In the genomic region with DNA sequence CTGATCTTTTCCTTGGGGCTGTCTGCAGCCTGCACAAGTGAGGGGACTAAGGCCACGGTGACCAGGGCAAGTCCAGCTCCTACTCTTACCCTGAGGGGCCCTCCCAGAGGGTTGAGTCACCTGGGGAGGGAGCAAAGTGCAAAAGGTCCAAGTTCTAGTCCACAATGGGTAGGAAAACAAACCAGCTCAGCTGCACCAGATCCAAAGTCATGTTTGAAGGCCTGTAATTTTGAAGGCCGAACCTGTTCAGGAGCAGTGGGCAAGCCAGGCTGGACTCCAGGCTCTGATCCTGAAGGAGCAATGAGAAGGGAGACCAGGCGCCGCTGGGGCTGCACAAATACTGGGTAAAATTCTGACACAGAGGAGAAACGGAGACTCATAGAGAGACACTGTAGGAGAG, we compare ENCODE assay signal across 1 cellular context.
TF ChIP-seq lines count a peak whose summit lies in the region.

No MANE protein-coding gene starts in this region.

TF ChIP-seq in HepG2, 621 proteins besides CTCF, POLR2A, EP300 and RAD21 (continued from another document and continues in another):
- TF ChIP-seq ZNF232 (CRISPR knock-in tag; IDR thresholded peaks at IDR 0.05; ENCODE audit: borderline replicate concordance), result no peak
- TF ChIP-seq ZNF460 (CRISPR knock-in tag; IDR thresholded peaks at IDR 0.05; ENCODE audit: borderline replicate concordance), result no peak; the same call in 1 of the 2 replicates
- no peak for TF ChIP-seq ATAD3A (CRISPR knock-in tag; IDR thresholded peaks at IDR 0.05)
- TF ChIP-seq RFX1 (IDR thresholded peaks at IDR 0.05), result no peak
- TF ChIP-seq ZNF441 (CRISPR knock-in tag; IDR thresholded peaks at IDR 0.05; ENCODE audit: borderline replicate concordance), result peak; percentile 61
- TF ChIP-seq MTF2 (CRISPR knock-in tag; IDR thresholded peaks at IDR 0.05; ENCODE audit: borderline replicate concordance), result no peak
- TF ChIP-seq FOXK1 (CRISPR knock-in tag; IDR thresholded peaks at IDR 0.05; ENCODE audit: borderline replicate concordance, low read depth), result peak; percentile 83; the same call in 1 of the 2 replicates
- no peak for TF ChIP-seq MED13 (CRISPR knock-in tag; IDR thresholded peaks at IDR 0.05)
- no peak; the same call in 1 of the 2 replicates for TF ChIP-seq SMC3 (IDR thresholded peaks at IDR 0.05; ENCODE audit: low read length)
- no peak for TF ChIP-seq GATA4 (IDR thresholded peaks at IDR 0.05; ENCODE audit: borderline replicate concordance, low read depth)
- TF ChIP-seq, protein P1, sequence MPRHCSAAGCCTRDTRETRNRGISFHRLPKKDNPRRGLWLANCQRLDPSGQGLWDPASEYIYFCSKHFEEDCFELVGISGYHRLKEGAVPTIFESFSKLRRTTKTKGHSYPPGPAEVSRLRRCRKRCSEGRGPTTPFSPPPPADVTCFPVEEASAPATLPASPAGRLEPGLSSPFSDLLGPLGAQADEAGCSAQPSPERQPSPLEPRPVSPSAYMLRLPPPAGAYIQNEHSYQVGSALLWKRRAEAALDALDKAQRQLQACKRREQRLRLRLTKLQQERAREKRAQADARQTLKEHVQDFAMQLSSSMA (CRISPR knock-in tag; IDR thresholded peaks at IDR 0.05), result no peak
- no peak for TF ChIP-seq ZNF10 (CRISPR knock-in tag; IDR thresholded peaks at IDR 0.05; ENCODE audit: borderline replicate concordance, low read depth)
- TF ChIP-seq IKZF1 (IDR thresholded peaks at IDR 0.05), result no peak
- TF ChIP-seq BRCA1 (CRISPR knock-in tag; IDR thresholded peaks at IDR 0.05), result no peak
- TF ChIP-seq, protein P2, sequence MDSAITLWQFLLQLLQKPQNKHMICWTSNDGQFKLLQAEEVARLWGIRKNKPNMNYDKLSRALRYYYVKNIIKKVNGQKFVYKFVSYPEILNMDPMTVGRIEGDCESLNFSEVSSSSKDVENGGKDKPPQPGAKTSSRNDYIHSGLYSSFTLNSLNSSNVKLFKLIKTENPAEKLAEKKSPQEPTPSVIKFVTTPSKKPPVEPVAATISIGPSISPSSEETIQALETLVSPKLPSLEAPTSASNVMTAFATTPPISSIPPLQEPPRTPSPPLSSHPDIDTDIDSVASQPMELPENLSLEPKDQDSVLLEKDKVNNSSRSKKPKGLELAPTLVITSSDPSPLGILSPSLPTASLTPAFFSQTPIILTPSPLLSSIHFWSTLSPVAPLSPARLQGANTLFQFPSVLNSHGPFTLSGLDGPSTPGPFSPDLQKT (CRISPR knock-in tag; IDR thresholded peaks at IDR 0.05; ENCODE audit: borderline replicate concordance), result no peak
- peak; percentile 78; the same call in 1 of the 2 replicates for TF ChIP-seq ZNF124 (CRISPR knock-in tag; IDR thresholded peaks at IDR 0.05)
- TF ChIP-seq, protein P3, sequence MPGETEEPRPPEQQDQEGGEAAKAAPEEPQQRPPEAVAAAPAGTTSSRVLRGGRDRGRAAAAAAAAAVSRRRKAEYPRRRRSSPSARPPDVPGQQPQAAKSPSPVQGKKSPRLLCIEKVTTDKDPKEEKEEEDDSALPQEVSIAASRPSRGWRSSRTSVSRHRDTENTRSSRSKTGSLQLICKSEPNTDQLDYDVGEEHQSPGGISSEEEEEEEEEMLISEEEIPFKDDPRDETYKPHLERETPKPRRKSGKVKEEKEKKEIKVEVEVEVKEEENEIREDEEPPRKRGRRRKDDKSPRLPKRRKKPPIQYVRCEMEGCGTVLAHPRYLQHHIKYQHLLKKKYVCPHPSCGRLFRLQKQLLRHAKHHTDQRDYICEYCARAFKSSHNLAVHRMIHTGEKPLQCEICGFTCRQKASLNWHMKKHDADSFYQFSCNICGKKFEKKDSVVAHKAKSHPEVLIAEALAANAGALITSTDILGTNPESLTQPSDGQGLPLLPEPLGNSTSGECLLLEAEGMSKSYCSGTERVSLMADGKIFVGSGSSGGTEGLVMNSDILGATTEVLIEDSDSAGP (CRISPR knock-in tag; IDR thresholded peaks at IDR 0.05; ENCODE audit: borderline replicate concordance), result peak; percentile 79
- TF ChIP-seq, protein P4, sequence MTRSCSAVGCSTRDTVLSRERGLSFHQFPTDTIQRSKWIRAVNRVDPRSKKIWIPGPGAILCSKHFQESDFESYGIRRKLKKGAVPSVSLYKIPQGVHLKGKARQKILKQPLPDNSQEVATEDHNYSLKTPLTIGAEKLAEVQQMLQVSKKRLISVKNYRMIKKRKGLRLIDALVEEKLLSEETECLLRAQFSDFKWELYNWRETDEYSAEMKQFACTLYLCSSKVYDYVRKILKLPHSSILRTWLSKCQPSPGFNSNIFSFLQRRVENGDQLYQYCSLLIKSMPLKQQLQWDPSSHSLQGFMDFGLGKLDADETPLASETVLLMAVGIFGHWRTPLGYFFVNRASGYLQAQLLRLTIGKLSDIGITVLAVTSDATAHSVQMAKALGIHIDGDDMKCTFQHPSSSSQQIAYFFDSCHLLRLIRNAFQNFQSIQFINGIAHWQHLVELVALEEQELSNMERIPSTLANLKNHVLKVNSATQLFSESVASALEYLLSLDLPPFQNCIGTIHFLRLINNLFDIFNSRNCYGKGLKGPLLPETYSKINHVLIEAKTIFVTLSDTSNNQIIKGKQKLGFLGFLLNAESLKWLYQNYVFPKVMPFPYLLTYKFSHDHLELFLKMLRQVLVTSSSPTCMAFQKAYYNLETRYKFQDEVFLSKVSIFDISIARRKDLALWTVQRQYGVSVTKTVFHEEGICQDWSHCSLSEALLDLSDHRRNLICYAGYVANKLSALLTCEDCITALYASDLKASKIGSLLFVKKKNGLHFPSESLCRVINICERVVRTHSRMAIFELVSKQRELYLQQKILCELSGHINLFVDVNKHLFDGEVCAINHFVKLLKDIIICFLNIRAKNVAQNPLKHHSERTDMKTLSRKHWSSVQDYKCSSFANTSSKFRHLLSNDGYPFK (CRISPR knock-in tag; IDR thresholded peaks at IDR 0.05; ENCODE audit: borderline replicate concordance), result no peak; the same call in 1 of the 2 replicates
- TF ChIP-seq, protein P5, sequence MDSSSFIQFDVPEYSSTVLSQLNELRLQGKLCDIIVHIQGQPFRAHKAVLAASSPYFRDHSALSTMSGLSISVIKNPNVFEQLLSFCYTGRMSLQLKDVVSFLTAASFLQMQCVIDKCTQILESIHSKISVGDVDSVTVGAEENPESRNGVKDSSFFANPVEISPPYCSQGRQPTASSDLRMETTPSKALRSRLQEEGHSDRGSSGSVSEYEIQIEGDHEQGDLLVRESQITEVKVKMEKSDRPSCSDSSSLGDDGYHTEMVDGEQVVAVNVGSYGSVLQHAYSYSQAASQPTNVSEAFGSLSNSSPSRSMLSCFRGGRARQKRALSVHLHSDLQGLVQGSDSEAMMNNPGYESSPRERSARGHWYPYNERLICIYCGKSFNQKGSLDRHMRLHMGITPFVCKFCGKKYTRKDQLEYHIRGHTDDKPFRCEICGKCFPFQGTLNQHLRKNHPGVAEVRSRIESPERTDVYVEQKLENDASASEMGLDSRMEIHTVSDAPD (CRISPR knock-in tag; IDR thresholded peaks at IDR 0.05), result peak; percentile 84; the same call in 1 of the 2 replicates
- TF ChIP-seq, protein P6, sequence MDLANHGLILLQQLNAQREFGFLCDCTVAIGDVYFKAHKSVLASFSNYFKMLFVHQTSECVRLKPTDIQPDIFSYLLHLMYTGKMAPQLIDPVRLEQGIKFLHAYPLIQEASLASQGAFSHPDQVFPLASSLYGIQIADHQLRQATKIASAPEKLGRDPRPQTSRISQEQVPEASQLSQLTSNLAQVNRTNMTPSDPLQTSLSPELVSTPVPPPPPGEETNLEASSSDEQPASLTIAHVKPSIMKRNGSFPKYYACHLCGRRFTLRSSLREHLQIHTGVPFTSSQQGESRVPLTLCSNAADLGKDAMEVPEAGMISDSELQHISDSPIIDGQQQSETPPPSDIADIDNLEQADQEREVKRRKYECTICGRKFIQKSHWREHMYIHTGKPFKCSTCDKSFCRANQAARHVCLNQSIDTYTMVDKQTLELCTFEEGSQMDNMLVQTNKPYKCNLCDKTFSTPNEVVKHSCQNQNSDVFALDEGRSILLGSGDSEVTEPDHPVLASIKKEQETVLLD (CRISPR knock-in tag; IDR thresholded peaks at IDR 0.05; ENCODE audit: low read depth), result no peak
- TF ChIP-seq, protein P7, sequence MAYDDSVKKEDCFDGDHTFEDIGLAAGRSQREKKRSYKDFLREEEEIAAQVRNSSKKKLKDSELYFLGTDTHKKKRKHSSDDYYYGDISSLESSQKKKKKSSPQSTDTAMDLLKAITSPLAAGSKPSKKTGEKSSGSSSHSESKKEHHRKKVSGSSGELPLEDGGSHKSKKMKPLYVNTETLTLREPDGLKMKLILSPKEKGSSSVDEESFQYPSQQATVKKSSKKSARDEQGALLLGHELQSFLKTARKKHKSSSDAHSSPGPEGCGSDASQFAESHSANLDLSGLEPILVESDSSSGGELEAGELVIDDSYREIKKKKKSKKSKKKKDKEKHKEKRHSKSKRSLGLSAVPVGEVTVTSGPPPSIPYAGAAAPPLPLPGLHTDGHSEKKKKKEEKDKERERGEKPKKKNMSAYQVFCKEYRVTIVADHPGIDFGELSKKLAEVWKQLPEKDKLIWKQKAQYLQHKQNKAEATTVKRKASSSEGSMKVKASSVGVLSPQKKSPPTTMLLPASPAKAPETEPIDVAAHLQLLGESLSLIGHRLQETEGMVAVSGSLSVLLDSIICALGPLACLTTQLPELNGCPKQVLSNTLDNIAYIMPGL (CRISPR knock-in tag; IDR thresholded peaks at IDR 0.05; ENCODE audit: borderline replicate concordance in 1 of 2, low read depth in 1 of 2), result peak in 1 of 2 experiments; percentile 59; a peak in 2 of 4 replicates
- TF ChIP-seq, protein P8, sequence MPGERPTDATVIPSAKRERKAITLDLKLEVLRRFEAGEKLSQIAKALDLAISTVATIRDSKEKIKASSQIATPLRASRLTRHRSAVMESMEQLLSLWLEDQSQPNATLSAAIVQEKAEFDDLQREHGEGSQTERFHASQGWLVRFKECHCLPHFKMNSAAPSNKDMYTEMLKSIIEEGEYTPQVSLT (CRISPR knock-in tag; IDR thresholded peaks at IDR 0.05; ENCODE audit: borderline replicate concordance, low read depth), result no peak
- TF ChIP-seq, protein P9, sequence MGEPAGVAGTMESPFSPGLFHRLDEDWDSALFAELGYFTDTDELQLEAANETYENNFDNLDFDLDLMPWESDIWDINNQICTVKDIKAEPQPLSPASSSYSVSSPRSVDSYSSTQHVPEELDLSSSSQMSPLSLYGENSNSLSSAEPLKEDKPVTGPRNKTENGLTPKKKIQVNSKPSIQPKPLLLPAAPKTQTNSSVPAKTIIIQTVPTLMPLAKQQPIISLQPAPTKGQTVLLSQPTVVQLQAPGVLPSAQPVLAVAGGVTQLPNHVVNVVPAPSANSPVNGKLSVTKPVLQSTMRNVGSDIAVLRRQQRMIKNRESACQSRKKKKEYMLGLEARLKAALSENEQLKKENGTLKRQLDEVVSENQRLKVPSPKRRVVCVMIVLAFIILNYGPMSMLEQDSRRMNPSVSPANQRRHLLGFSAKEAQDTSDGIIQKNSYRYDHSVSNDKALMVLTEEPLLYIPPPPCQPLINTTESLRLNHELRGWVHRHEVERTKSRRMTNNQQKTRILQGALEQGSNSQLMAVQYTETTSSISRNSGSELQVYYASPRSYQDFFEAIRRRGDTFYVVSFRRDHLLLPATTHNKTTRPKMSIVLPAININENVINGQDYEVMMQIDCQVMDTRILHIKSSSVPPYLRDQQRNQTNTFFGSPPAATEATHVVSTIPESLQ (CRISPR knock-in tag; conservative IDR thresholded peaks at IDR 0.05), result no peak
- TF ChIP-seq, protein P10, sequence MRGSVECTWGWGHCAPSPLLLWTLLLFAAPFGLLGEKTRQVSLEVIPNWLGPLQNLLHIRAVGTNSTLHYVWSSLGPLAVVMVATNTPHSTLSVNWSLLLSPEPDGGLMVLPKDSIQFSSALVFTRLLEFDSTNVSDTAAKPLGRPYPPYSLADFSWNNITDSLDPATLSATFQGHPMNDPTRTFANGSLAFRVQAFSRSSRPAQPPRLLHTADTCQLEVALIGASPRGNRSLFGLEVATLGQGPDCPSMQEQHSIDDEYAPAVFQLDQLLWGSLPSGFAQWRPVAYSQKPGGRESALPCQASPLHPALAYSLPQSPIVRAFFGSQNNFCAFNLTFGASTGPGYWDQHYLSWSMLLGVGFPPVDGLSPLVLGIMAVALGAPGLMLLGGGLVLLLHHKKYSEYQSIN (CRISPR knock-in tag; IDR thresholded peaks at IDR 0.05; ENCODE audit: borderline replicate concordance), result no peak
- TF ChIP-seq HNF4A (CRISPR knock-in tag; IDR thresholded peaks at IDR 0.05), result peak; percentile 100
- TF ChIP-seq, protein P11, sequence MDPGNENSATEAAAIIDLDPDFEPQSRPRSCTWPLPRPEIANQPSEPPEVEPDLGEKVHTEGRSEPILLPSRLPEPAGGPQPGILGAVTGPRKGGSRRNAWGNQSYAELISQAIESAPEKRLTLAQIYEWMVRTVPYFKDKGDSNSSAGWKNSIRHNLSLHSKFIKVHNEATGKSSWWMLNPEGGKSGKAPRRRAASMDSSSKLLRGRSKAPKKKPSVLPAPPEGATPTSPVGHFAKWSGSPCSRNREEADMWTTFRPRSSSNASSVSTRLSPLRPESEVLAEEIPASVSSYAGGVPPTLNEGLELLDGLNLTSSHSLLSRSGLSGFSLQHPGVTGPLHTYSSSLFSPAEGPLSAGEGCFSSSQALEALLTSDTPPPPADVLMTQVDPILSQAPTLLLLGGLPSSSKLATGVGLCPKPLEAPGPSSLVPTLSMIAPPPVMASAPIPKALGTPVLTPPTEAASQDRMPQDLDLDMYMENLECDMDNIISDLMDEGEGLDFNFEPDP (CRISPR knock-in tag; conservative IDR thresholded peaks at IDR 0.05), result 0 out of 2 replicates have a peak, but pooled peaks have one; percentile 93
- TF ChIP-seq ZNF788 (CRISPR knock-in tag; IDR thresholded peaks at IDR 0.05; ENCODE audit: borderline replicate concordance), result peak; percentile 96
- no peak for TF ChIP-seq ATRX (CRISPR knock-in tag; IDR thresholded peaks at IDR 0.05; ENCODE audit: borderline replicate concordance)
- no peak; the same call in 1 of the 2 replicates for TF ChIP-seq SSRP1 (CRISPR knock-in tag; IDR thresholded peaks at IDR 0.05)
- no peak for TF ChIP-seq ZNF720 (CRISPR knock-in tag; IDR thresholded peaks at IDR 0.05)
- no peak for TF ChIP-seq ZNF674 (CRISPR knock-in tag; IDR thresholded peaks at IDR 0.05; ENCODE audit: low read depth)
- TF ChIP-seq ZNF34 (CRISPR knock-in tag; IDR thresholded peaks at IDR 0.05; ENCODE audit: borderline replicate concordance), result no peak
- peak; percentile 99 for TF ChIP-seq NCOR1 (IDR thresholded peaks at IDR 0.05; ENCODE audit: borderline replicate concordance, low read length)
- TF ChIP-seq SIN3A (IDR thresholded peaks at IDR 0.05; ENCODE audit: borderline replicate concordance, low read depth, low read length), result peak; percentile 76
- TF ChIP-seq JARID2 (CRISPR knock-in tag; IDR thresholded peaks at IDR 0.05; ENCODE audit: insufficient replicate concordance), result no peak
- TF ChIP-seq, protein P12, sequence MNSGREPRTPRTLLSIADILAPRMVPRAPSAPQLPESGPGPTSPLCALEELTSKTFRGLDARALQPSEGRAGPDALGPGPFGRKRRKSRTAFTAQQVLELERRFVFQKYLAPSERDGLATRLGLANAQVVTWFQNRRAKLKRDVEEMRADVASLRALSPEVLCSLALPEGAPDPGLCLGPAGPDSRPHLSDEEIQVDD (CRISPR knock-in tag; IDR thresholded peaks at IDR 0.05; ENCODE audit: borderline replicate concordance), result no peak
- TF ChIP-seq, protein P13, sequence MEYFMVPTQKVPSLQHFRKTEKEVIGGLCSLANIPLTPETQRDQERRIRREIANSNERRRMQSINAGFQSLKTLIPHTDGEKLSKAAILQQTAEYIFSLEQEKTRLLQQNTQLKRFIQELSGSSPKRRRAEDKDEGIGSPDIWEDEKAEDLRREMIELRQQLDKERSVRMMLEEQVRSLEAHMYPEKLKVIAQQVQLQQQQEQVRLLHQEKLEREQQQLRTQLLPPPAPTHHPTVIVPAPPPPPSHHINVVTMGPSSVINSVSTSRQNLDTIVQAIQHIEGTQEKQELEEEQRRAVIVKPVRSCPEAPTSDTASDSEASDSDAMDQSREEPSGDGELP (IDR thresholded peaks at IDR 0.05; ENCODE audit: borderline replicate concordance, low read depth), result peak; percentile 97
- no peak for TF ChIP-seq SP1 (IDR thresholded peaks at IDR 0.05)
- no peak for TF ChIP-seq SP1 (CRISPR knock-in tag; IDR thresholded peaks at IDR 0.05)
